ENCODE assay signal across 11 cellular contexts in the genomic region with DNA sequence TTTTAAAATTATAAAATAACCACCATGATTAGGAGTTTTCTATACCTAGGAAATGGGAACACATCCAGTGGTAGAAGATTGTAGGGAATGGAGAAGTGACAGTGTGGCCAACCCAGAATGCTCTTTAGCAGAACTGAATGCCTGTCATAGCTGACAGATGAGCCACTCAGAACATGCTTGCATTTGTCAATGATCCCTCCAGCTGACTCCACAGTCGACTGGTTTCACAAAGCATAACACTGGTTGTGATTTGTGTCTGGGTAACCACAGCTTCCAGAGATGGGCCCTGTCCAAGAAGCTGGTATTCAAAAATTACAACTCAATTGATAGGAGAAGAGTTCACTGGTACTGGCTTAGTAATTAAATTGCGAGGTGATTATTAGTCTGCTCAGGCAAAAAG. TPM values are rescaled to one million over a fixed set of nuclear protein-coding genes. Genes with fewer than 3 reads are reported as not detected.
DNase-seq lines count a peak whose midpoint lies in the region; ATAC-seq and TF ChIP-seq lines count a peak whose summit lies in the region.
"Had no signal": no experiment of that assay in that cellular context is flagged by ENCODE, and none has a peak within 500 bp of the region (broad histone marks: within the 10 kb centered on the region; RNA-seq: fewer than 3 reads in every experiment).

No MANE protein-coding gene starts in this region.

- no peaks in the 10 kb centered on the region for H3K79me2 ChIP-seq in MM.1S (ENCODE audit: low read length)

- H2AFZ ChIP-seq in MM.1S (ENCODE audit: low read length) = no peak overlapping the region

- no peaks in the 10 kb centered on the region for H3K27me3 ChIP-seq in SJSA1 (replicated peaks)
- no peaks in the 10 kb centered on the region for H3K27me3 ChIP-seq in MM.1S (replicated peaks; ENCODE audit: insufficient read depth, low read length)
- H3K27me3 ChIP-seq: adrenal gland had no signal

- TF ChIP-seq CTCF in fibroblast of the aortic adventitia (IDR thresholded peaks at IDR 0.05; ENCODE audit: insufficient read depth, low read length) = no peak
- no peak for TF ChIP-seq CTCF in MM.1S (IDR thresholded peaks at IDR 0.05; ENCODE audit: low read length)

- H3K27ac ChIP-seq in SJSA1 = peak overlapping the region; percentile 81
- no peak overlapping the region for H3K27ac ChIP-seq in MM.1S (ENCODE audit: low read length)
- H3K27ac ChIP-seq: adrenal gland had no signal

- H3K9me3 ChIP-seq in SJSA1 (replicated peaks) (no peaks in the 10 kb centered on the region), MM.1S (replicated peaks; ENCODE audit: insufficient read depth, low read length) (no peaks in the 10 kb centered on the region)
- H3K9me3 ChIP-seq: adrenal gland had no signal

- H3K4me2 ChIP-seq in MM.1S (ENCODE audit: low read depth, low read length) = no peak overlapping the region

- no peaks in the 10 kb centered on the region for H3F3A ChIP-seq in MM.1S (ENCODE audit: insufficient read depth, low read length)

- H3K9me2 ChIP-seq in MM.1S (replicated peaks; ENCODE audit: insufficient read depth, low read length) = no peaks in the 10 kb centered on the region

- H4K20me1 ChIP-seq in MM.1S (ENCODE audit: insufficient read depth, low read length) = no peaks in the 10 kb centered on the region

- peaks cover 57% of the 10 kb centered on the region for H3K4me1 ChIP-seq in SJSA1 (replicated peaks)
- no peaks in the 10 kb centered on the region for H3K4me1 ChIP-seq in MM.1S (ENCODE audit: low read length)

- DNase-seq in HCEC 1CT (peak; percentile 79), SJSA1 (ENCODE audit: low read depth in 1 of 2, low spot score in 2 of 2) (peak; percentile 77 to 85), fibroblast of the aortic adventitia (ENCODE audit: low read depth) (peak; percentile 32), skeletal muscle cell (ENCODE audit: low read depth) (peak; percentile 68), MM.1S (no peak)
- DNase-seq: activated CD8-positive, alpha-beta T cell treated with anti-CD3 and anti-CD28 coated beads, Interleukin-2, amount 10 ng/mL, durations not matched to agents 7 days and 5 days; erythroblast; NCI-H2171 had no signal

- H3K36me3 ChIP-seq in SJSA1 (no peaks in the 10 kb centered on the region), MM.1S (replicated peaks; ENCODE audit: insufficient read depth, low read length) (no peaks in the 10 kb centered on the region)
- H3K36me3 ChIP-seq: adrenal gland had no signal

- H3K4me3 ChIP-seq in SJSA1 (no peak overlapping the region), fibroblast of the aortic adventitia (ENCODE audit: low read depth, low read length) (no peak overlapping the region), skeletal muscle cell (ENCODE audit: low read depth, low read length) (no peak overlapping the region), MM.1S (ENCODE audit: low read length) (no peak overlapping the region)
- H3K4me3 ChIP-seq: adrenal gland had no signal

- no peak for ATAC-seq in GM18511 (IDR thresholded peaks at IDR 0.05; ENCODE audit: unreplicated experiment)
- ATAC-seq in GM21528 (IDR thresholded peaks at IDR 0.05; ENCODE audit: low FRiP score, unreplicated experiment) = no peak
- ATAC-seq: activated CD8-positive, alpha-beta T cell treated with anti-CD3 and anti-CD28 coated beads, Interleukin-2, amount 10 ng/mL, durations not matched to agents 7 days and 5 days had no signal

- H3K9ac ChIP-seq in MM.1S (ENCODE audit: low read length) = no peak overlapping the region

RNA-seq across cellular contexts. Expression of gene CTIF, which starts 9.0 kb away (rescaled TPM):
- 48.2 and 91.5 TPM in 2 replicates for total RNA-seq in SJSA1 (2014; rRNA removed; shearing (Covaris generic))
- 29.0 and 30.7 TPM in 2 replicates for total RNA-seq in fibroblast of the aortic adventitia (ENCODE audit: low replicate concordance)
